30 cellular contexts compared by ENCODE assay signal in genomic region chr7:151860771-151861170, GRCh38.
"Had no signal": no experiment of that assay in that cellular context is flagged by ENCODE, and none has a peak within 500 bp of the region (broad histone marks: within the 10 kb centered on the region; RNA-seq: fewer than 3 reads in every experiment).

No MANE protein-coding gene starts in this region.

- H3K36me3 ChIP-seq: cardiac muscle cell had no signal

- DNase-seq: activated CD4-positive, alpha-beta T cell treated with anti-CD3 and anti-CD28 coated beads for 4 hours; activated CD8-positive, alpha-beta memory T cell treated with anti-CD3 and anti-CD28 coated beads, Interleukin-2, amount 50 U/mL, for 4 hours; activated CD8-positive, alpha-beta T cell treated with anti-CD3 and anti-CD28 coated beads for 36 hours; activated naive CD4-positive, alpha-beta T cell treated with Interleukin-2 at 50 U/mL for 16 hours; activated T-cell treated with anti-CD3 and anti-CD28 coated beads, Interleukin-2, amount 50 U/mL, for 72 hours; amygdala; IMR-90; Kasumi-1; KBM-7; NCI-H1092; NCI-H1417 treated with DMSO at 0.1 percent for 48 hours; NCI-H1694; NCI-H2029; NCI-H2107; NCI-H2171 treated with DMSO at 0.1 percent for 48 hours; NCI-H345; NCI-H510A; NCI-H526 treated with DMSO at 0.1 percent for 48 hours; NCI-H82; NK-92 treated with Interleukin-12 subunit alpha and Interleukin-12 subunit beta, amount 100 ng/mL, for 24 hours; OCI-M1; RPMI8226; SHP77 had no signal

- H3K4me3 Mint-ChIP-seq: activated CD8-positive, alpha-beta T cell treated with anti-CD3 and anti-CD28 coated beads for 36 hours; activated naive CD8-positive, alpha-beta T cell; activated T-cell treated with anti-CD3 and anti-CD28 coated beads, Interleukin-2, amount 50 U/mL, for 72 hours; brain; T-helper 1 cell treated with Interleukin-12 subunit alpha and Interleukin-12 subunit beta and Interleukin-4 antibody, amounts not matched to agents 30 μg/mL and 1 μg/mL, for 36 hours had no signal

- H3K4me3 ChIP-seq: cardiac muscle cell had no signal

- FAIRE-seq: astrocyte had no signal

- H3K27ac ChIP-seq: cardiac muscle cell had no signal

- H3K27me3 ChIP-seq: cardiac muscle cell had no signal

- H3K9me3 Mint-ChIP-seq: activated CD8-positive, alpha-beta T cell treated with anti-CD3 and anti-CD28 coated beads for 36 hours; activated T-cell treated with anti-CD3 and anti-CD28 coated beads, Interleukin-2, amount 50 U/mL, for 72 hours; T-helper 1 cell treated with Interleukin-12 subunit alpha and Interleukin-12 subunit beta and Interleukin-4 antibody, amounts not matched to agents 30 μg/mL and 1 μg/mL, for 36 hours had no signal

- H3K36me3 Mint-ChIP-seq: activated naive CD8-positive, alpha-beta T cell; brain had no signal

- H3K27ac Mint-ChIP-seq: activated CD8-positive, alpha-beta T cell treated with anti-CD3 and anti-CD28 coated beads for 36 hours; activated naive CD8-positive, alpha-beta T cell; activated T-cell treated with anti-CD3 and anti-CD28 coated beads, Interleukin-2, amount 50 U/mL, for 72 hours; brain; T-helper 1 cell treated with Interleukin-12 subunit alpha and Interleukin-12 subunit beta and Interleukin-4 antibody, amounts not matched to agents 30 μg/mL and 1 μg/mL, for 36 hours had no signal

- ATAC-seq: activated CD4-positive, CD25-positive, alpha-beta regulatory T cell treated with anti-CD3 and anti-CD28 coated beads, Interleukin-2, amount 50 U/mL, for 24 hours; activated CD8-positive, alpha-beta T cell treated with anti-CD3 and anti-CD28 coated beads for 36 hours; activated T-cell treated with anti-CD3 and anti-CD28 coated beads, Interleukin-2, amount 50 U/mL, for 72 hours; Panc1 had no signal

- H3K27me3 Mint-ChIP-seq: activated CD8-positive, alpha-beta T cell treated with anti-CD3 and anti-CD28 coated beads for 36 hours; activated naive CD8-positive, alpha-beta T cell had no signal
